ENCODE assay signal across 18 cellular contexts in genomic region chr10:108849688-108850087, GRCh38.
DNase-seq lines count a peak whose midpoint lies in the region; ATAC-seq and TF ChIP-seq lines count a peak whose summit lies in the region.
"Had no signal": no experiment of that assay in that cellular context is flagged by ENCODE, and none has a peak within 500 bp of the region (broad histone marks: within the 10 kb centered on the region; RNA-seq: fewer than 3 reads in every experiment).

No MANE protein-coding gene starts in this region.

- peak; percentile 18 for ATAC-seq in GM21381 (IDR thresholded peaks at IDR 0.05; ENCODE audit: unreplicated experiment)
- peak; percentile 35 for ATAC-seq in HG02973 (IDR thresholded peaks at IDR 0.05; ENCODE audit: unreplicated experiment)
- peak; percentile 23 for ATAC-seq in HG03571 (IDR thresholded peaks at IDR 0.05; ENCODE audit: unreplicated experiment)
- ATAC-seq in stimulated activated naive CD8-positive, alpha-beta T cell treated with anti-CD3 and anti-CD28 coated beads, Interleukin-15, Interleukin-2, amounts not matched to agents 100 U/mL and 50 U/mL, for 24 hours: no peak
- ATAC-seq in HG03039 (IDR thresholded peaks at IDR 0.05; ENCODE audit: unreplicated experiment): no peak
- ATAC-seq: naive thymus-derived CD8-positive, alpha-beta T cell had no signal

- no peak for TF ChIP-seq CTCF in DOHH2 (IDR thresholded peaks at IDR 0.05; ENCODE audit: low read depth, low read length, poor library complexity, severe bottlenecking)

- H3K79me2 ChIP-seq in DOHH2 (ENCODE audit: control insufficient read depth, low read length): no peaks in the 10 kb centered on the region

- peak overlapping the region; percentile 36 for H3K4me3 ChIP-seq in DOHH2 (ENCODE audit: low read length)
- H3K4me3 ChIP-seq: lung had no signal

- DNase-seq in activated CD4-positive, CD25-positive, alpha-beta regulatory T cell treated with anti-CD3 and anti-CD28 coated beads, Interleukin-2, amount 50 U/mL, for 72 hours: no peak
- no peak for DNase-seq in stimulated activated naive CD8-positive, alpha-beta T cell treated with anti-CD3 and anti-CD28 coated beads, Interleukin-15, Interleukin-2, amounts not matched to agents 100 U/mL and 50 U/mL, for 24 hours
- no peak for DNase-seq in HPDE6-E6E7 (ENCODE audit: extremely low spot score)
- DNase-seq: activated CD4-positive, alpha-beta T cell treated with anti-CD3 and anti-CD28 coated beads for 4 hours; brain microvascular endothelial cell; dermis blood vessel endothelial cell; KG1; naive thymus-derived CD8-positive, alpha-beta T cell; NCI-H1105; NCI-H2171; SHP77; stimulated activated naive CD4-positive, alpha-beta T cell treated with Interleukin-2 at 50 U/mL for 16 hours had no signal

- H3K9me3 ChIP-seq in DOHH2 (ENCODE audit: control insufficient read depth, insufficient read depth, low read length): peaks cover 3% of the 10 kb centered on the region

- H3K27me3 ChIP-seq in DOHH2 (ENCODE audit: control insufficient read depth, low read length): peaks cover 20% of the 10 kb centered on the region
- H3K27me3 ChIP-seq: brain microvascular endothelial cell had no signal

- peaks cover 14% of the 10 kb centered on the region for H3F3A ChIP-seq in DOHH2 (ENCODE audit: control insufficient read depth, insufficient read depth)

- no peaks in the 10 kb centered on the region for H3K36me3 ChIP-seq in DOHH2 (ENCODE audit: control insufficient read depth, low read length)
- H3K36me3 ChIP-seq: brain microvascular endothelial cell had no signal

- H3K9me2 ChIP-seq in DOHH2 (replicated peaks; ENCODE audit: control insufficient read depth, low read length): no peaks in the 10 kb centered on the region

- peak overlapping the region; percentile 47 for H3K27ac ChIP-seq in DOHH2 (ENCODE audit: low read depth, low read length)
- H3K27ac ChIP-seq: brain microvascular endothelial cell had no signal

- H3K4me2 ChIP-seq in DOHH2 (ENCODE audit: low read length): peak overlapping the region; percentile 55

- no peaks in the 10 kb centered on the region for H4K20me1 ChIP-seq in DOHH2 (ENCODE audit: control insufficient read depth, insufficient read depth, low read depth, low read length)

- peaks cover 25% of the 10 kb centered on the region for H3K4me1 ChIP-seq in DOHH2 (ENCODE audit: control insufficient read depth, low read length)

Comparison
In these comparisons a context has a peak if more than half of its experiments do, and no peak if none do; other contexts are left out.
1. ATAC-seq: peak in GM21381 (single experiment), HG02973 (single experiment) and HG03571 (single experiment); none in stimulated activated naive CD8-positive, alpha-beta T cell treated with anti-CD3 and anti-CD28 coated beads, Interleukin-15, Interleukin-2, amounts not matched to agents 100 U/mL and 50 U/mL, for 24 hours (single experiment) and HG03039 (single experiment).